9 cellular contexts compared by ENCODE assay signal in genomic region chr3:128496602-128497304, GRCh38. TPM values are rescaled to one million over a fixed set of nuclear protein-coding genes. Genes with fewer than 3 reads are reported as not detected.
A peak's percentile ranks its signal among the peaks of the same experiment; 100 is the strongest.
DNase-seq lines count a peak whose midpoint lies in the region; ATAC-seq, FAIRE-seq and TF ChIP-seq lines count a peak whose summit lies in the region.
"Had no signal": no experiment of that assay in that cellular context is flagged by ENCODE, and none has a peak within 500 bp of the region (broad histone marks: within the 10 kb centered on the region; RNA-seq: fewer than 3 reads in every experiment).

No MANE protein-coding gene starts in this region.

- no peak for FAIRE-seq in kidney (lab: Jason Lieb, UNC)
- FAIRE-seq in H54 (lab: Jason Lieb, UNC) = no peak

- H3K36me3 ChIP-seq in kidney (ENCODE audit: control insufficient read depth in 1 of 2, insufficient read depth in 2 of 2, low read length in 2 of 2) (no peaks in the 10 kb centered on the region), thoracic aorta (no peaks in the 10 kb centered on the region)

- POLR2A ChIA-PET in activated CD4-positive, alpha-beta T cell treated with anti-CD3 and anti-CD28 coated beads for 36 hours (lab: Charles Lee) = no interaction called here

- no peak for TF ChIP-seq CTCF in kidney (IDR thresholded peaks at IDR 0.05; ENCODE audit: borderline replicate concordance, extremely low read depth, insufficient read depth)
- no peak for TF ChIP-seq CTCF in thoracic aorta (IDR thresholded peaks at IDR 0.05)

- H3K27me3 Mint-ChIP-seq in activated CD4-positive, alpha-beta T cell treated with anti-CD3 and anti-CD28 coated beads for 36 hours = peaks cover 46% of the 10 kb centered on the region
- H3K27me3 Mint-ChIP-seq in activated naive CD8-positive, alpha-beta T cell treated with anti-CD3 and anti-CD28 coated beads for 36 hours = peaks cover 68% of the 10 kb centered on the region

- DNase-seq in activated CD4-positive, alpha-beta T cell treated with anti-CD3 and anti-CD28 coated beads for 36 hours = no peak
- DNase-seq in activated CD4-positive, alpha-beta T cell treated with anti-CD3 and anti-CD28 coated beads, Interleukin-2, amount 50 U/mL, for 1 hour = no peak
- DNase-seq in activated naive CD8-positive, alpha-beta T cell treated with anti-CD3 and anti-CD28 coated beads for 36 hours = no peak
- DNase-seq in kidney (peak; percentile 87), thoracic aorta (ENCODE audit: low spot score) (no peak), H54 (ENCODE audit: insufficient read length, low spot score) (no peak), SKM-1 (lab: John Stamatoyannopoulos, UW; ENCODE audit: unreplicated experiment) (no peak)

- no peaks in the 10 kb centered on the region for H3K36me3 Mint-ChIP-seq in activated CD4-positive, alpha-beta T cell treated with anti-CD3 and anti-CD28 coated beads for 36 hours (ENCODE audit: low read depth)
- H3K36me3 Mint-ChIP-seq in activated naive CD8-positive, alpha-beta T cell treated with anti-CD3 and anti-CD28 coated beads for 36 hours = no peaks in the 10 kb centered on the region

- peak overlapping the region in 1 of 2 donors; percentile 4 for H3K9ac ChIP-seq in kidney (ENCODE audit: low read length in 2 of 2)

- peaks cover 4% of the 10 kb centered on the region for H3K4me1 Mint-ChIP-seq in activated CD4-positive, alpha-beta T cell treated with anti-CD3 and anti-CD28 coated beads for 36 hours
- peaks cover 7% of the 10 kb centered on the region for H3K4me1 Mint-ChIP-seq in activated naive CD8-positive, alpha-beta T cell treated with anti-CD3 and anti-CD28 coated beads for 36 hours

- intact Hi-C loops in activated CD4-positive, alpha-beta T cell treated with anti-CD3 and anti-CD28 coated beads for 36 hours (cut with DNase I, micrococcal nuclease) = loop anchor here (1.0 to 5.0 kb wide), 5 partner anchors 70 to 422 kb away; no protein-coding TSS in a partner anchor
- intact Hi-C loops in kidney (cut with DNase I) = loop anchor here (10.0 kb wide), 1 partner anchor 322 kb away; no protein-coding TSS in a partner anchor

- H3K9me3 Mint-ChIP-seq in activated CD4-positive, alpha-beta T cell treated with anti-CD3 and anti-CD28 coated beads for 36 hours (ENCODE audit: low read depth) = no peaks in the 10 kb centered on the region
- no peaks in the 10 kb centered on the region for H3K9me3 Mint-ChIP-seq in activated naive CD8-positive, alpha-beta T cell treated with anti-CD3 and anti-CD28 coated beads for 36 hours

- no peak for TF ChIP-seq POLR2A in H54 (IDR thresholded peaks at IDR 0.05; ENCODE audit: low read depth, low read length)

- H3K4me1 ChIP-seq in kidney (ENCODE audit: control insufficient read depth in 1 of 2, insufficient read depth in 1 of 2, low read depth in 1 of 2, low read length in 2 of 2) (peaks cover 0 to 9% of the 10 kb centered on the region in 2 donors), thoracic aorta (ENCODE audit: control insufficient read depth in 1 of 2, low read depth in 2 of 2) (peaks cover 12 to 35% of the 10 kb centered on the region in 2 donors)

- no peaks in the 10 kb centered on the region for H3K9me3 ChIP-seq in kidney (ENCODE audit: control insufficient read depth in 1 of 2, low read length in 2 of 2)
- no peaks in the 10 kb centered on the region for H3K9me3 ChIP-seq in thoracic aorta

- no peak overlapping the region for H3K27ac Mint-ChIP-seq in activated CD4-positive, alpha-beta T cell treated with anti-CD3 and anti-CD28 coated beads for 36 hours
- H3K27ac Mint-ChIP-seq in activated naive CD8-positive, alpha-beta T cell treated with anti-CD3 and anti-CD28 coated beads for 36 hours = no peak overlapping the region

- no peak overlapping the region for H3K27ac ChIP-seq in kidney (ENCODE audit: low read depth in 2 of 2, low read length in 2 of 2)
- no peak overlapping the region for H3K27ac ChIP-seq in thoracic aorta

- peak overlapping the region; percentile 42 to 55 for H3K4me3 ChIP-seq in kidney (ENCODE audit: low read length in 2 of 2)
- peak overlapping the region; percentile 71 for H3K4me3 ChIP-seq in thoracic aorta

- H3K4me3 Mint-ChIP-seq in activated CD4-positive, alpha-beta T cell treated with anti-CD3 and anti-CD28 coated beads for 36 hours = peak overlapping the region; percentile 61
- H3K4me3 Mint-ChIP-seq in activated naive CD8-positive, alpha-beta T cell treated with anti-CD3 and anti-CD28 coated beads for 36 hours = peak overlapping the region; percentile 71

- H3K27me3 ChIP-seq in thoracic aorta (replicated peaks; ENCODE audit: insufficient read depth) = peaks cover 39% of the 10 kb centered on the region

- CTCF ChIA-PET in activated CD4-positive, alpha-beta T cell treated with anti-CD3 and anti-CD28 coated beads for 36 hours (lab: Charles Lee) = interaction anchor here (0.6 to 2.2 kb wide), 10 partner anchors 10 to 423 kb away, joined by 3 to 6 read pairs (median 4); no protein-coding TSS in a partner anchor

- no peak for ATAC-seq in activated CD4-positive, alpha-beta T cell treated with anti-CD3 and anti-CD28 coated beads for 36 hours
- ATAC-seq in thoracic aorta (ENCODE audit: insufficient number of reproducible peaks, low FRiP score, low read depth) (no peak), GM21528 (IDR thresholded peaks at IDR 0.05; ENCODE audit: low FRiP score, unreplicated experiment) (no peak)

RNA-seq across cellular contexts. Expression of gene GATA2, which starts 3.8 kb away (rescaled TPM):
- under 1 TPM; 0.05 to 0.07 TPM for total RNA-seq in activated CD4-positive, alpha-beta T cell treated with anti-CD3 and anti-CD28 coated beads for 36 hours
- under 1 TPM in 1 of 2 experiments, not detected in 1; 0.24 TPM for total RNA-seq in activated naive CD8-positive, alpha-beta T cell treated with anti-CD3 and anti-CD28 coated beads for 36 hours
- 31.4 TPM for total RNA-seq in kidney
- 22.9 TPM for polyA plus RNA-seq in kidney (ENCODE audit: insufficient read depth, low read depth, low replicate concordance)
- total RNA-seq in thoracic aorta = 10 to 100 TPM in 1 of 2 donors, 1 to 10 TPM in 1; 5.2 to 21.3 TPM

RNA-seq across cellular contexts. Expression of gene DNAJB8, which starts 30.1 kb away (rescaled TPM):
- total RNA-seq in activated CD4-positive, alpha-beta T cell treated with anti-CD3 and anti-CD28 coated beads for 36 hours = not detected
- total RNA-seq in activated naive CD8-positive, alpha-beta T cell treated with anti-CD3 and anti-CD28 coated beads for 36 hours = not detected
- total RNA-seq in kidney (not detected), thoracic aorta (not detected)
- polyA plus RNA-seq in kidney (ENCODE audit: insufficient read depth, low read depth, low replicate concordance) = not detected
- total RNA-seq: pulmonary artery endothelial cell had no signal

Comparison
In these comparisons a context has a peak if more than half of its experiments do, and no peak if none do; other contexts are left out.
1. RNA of gene GATA2, which starts 3.8 kb away (total RNA-seq): 31.4 TPM in kidney (single experiment) and 5.2 to 21.3 TPM in thoracic aorta; 0.24 TPM in activated naive CD8-positive, alpha-beta T cell treated with anti-CD3 and anti-CD28 coated beads for 36 hours and 0.05 to 0.07 TPM in activated CD4-positive, alpha-beta T cell treated with anti-CD3 and anti-CD28 coated beads for 36 hours; every median in the first group is over 4 times any median in the second.